Comparison of ENCODE assay signal across 1 cellular context in genomic region chr7:157513682-157514081, GRCh38.
TF ChIP-seq lines count a peak whose summit lies in the region.

No MANE protein-coding gene starts in this region.

TF ChIP-seq in H1, 55 proteins besides CTCF, POLR2A, EP300 and RAD21 (continued from another document):
- TF ChIP-seq TAF7 (optimal IDR thresholded peaks at IDR 0.05; ENCODE audit: borderline replicate concordance, low read depth, low read length), result no peak
